ENCODE assay signal across 8 cellular contexts in genomic region chr15:74696398-74696729, GRCh38. TPM values are rescaled to one million over a fixed set of nuclear protein-coding genes. Genes with fewer than 3 reads are reported as not detected.
DNase-seq lines count a peak whose midpoint lies in the region; ATAC-seq and TF ChIP-seq lines count a peak whose summit lies in the region.

No MANE protein-coding gene starts in this region.

- POLR2A ChIA-PET in activated CD4-positive, alpha-beta T cell treated with anti-CD3 and anti-CD28 coated beads for 36 hours (lab: Charles Lee), result no interaction called here

- intact Hi-C loops in activated CD4-positive, alpha-beta T cell treated with anti-CD3 and anti-CD28 coated beads for 36 hours (cut with DNase I, micrococcal nuclease), result loop anchor here in 1 of 2 experiments (1.0 to 10.0 kb wide), 7 partner anchors 81 to 702 kb away; partner anchors contain the start of genes ARID3B, CLK3, COX5A and PML
- intact Hi-C loops in left lung (cut with DNase I), result no loop called here

- H3K4me1 ChIP-seq in left lung (peaks cover 11 to 29% of the 10 kb centered on the region in 2 donors), thymus (ENCODE audit: control insufficient read depth, insufficient read depth, low read length) (peaks cover 13% of the 10 kb centered on the region)

- H3K27me3 ChIP-seq in left lung (no peaks in the 10 kb centered on the region), thymus (ENCODE audit: control insufficient read depth, insufficient read depth) (no peaks in the 10 kb centered on the region)

- WGBS in thymus, result 5% methylated on average over 10 of the region's 10 CpGs

- no peaks in the 10 kb centered on the region for H3K27me3 Mint-ChIP-seq in activated CD4-positive, alpha-beta T cell treated with anti-CD3 and anti-CD28 coated beads for 36 hours
- H3K27me3 Mint-ChIP-seq in activated naive CD8-positive, alpha-beta T cell, result no peaks in the 10 kb centered on the region

- ATAC-seq in activated CD4-positive, alpha-beta T cell treated with anti-CD3 and anti-CD28 coated beads for 36 hours, result peak; percentile 28
- ATAC-seq in left lung, result no peak

- CTCF ChIA-PET in activated CD4-positive, alpha-beta T cell treated with anti-CD3 and anti-CD28 coated beads for 36 hours (lab: Charles Lee), result interaction anchor here (0.6 to 1.3 kb wide), 7 partner anchors 23 to 797 kb away, joined by 3 to 4 read pairs (median 3); no protein-coding TSS in a partner anchor

- H3K9me3 Mint-ChIP-seq in activated CD4-positive, alpha-beta T cell treated with anti-CD3 and anti-CD28 coated beads for 36 hours (ENCODE audit: low read depth), result no peaks in the 10 kb centered on the region
- no peaks in the 10 kb centered on the region for H3K9me3 Mint-ChIP-seq in activated naive CD8-positive, alpha-beta T cell (ENCODE audit: low read depth)

- peak overlapping the region; percentile 73 to 88 for H3K4me3 ChIP-seq in left lung
- peak overlapping the region; percentile 77 for H3K4me3 ChIP-seq in thymus (ENCODE audit: low read length)

- TF ChIP-seq CTCF in left lung (IDR thresholded peaks at IDR 0.05), result no peak

- no peaks in the 10 kb centered on the region for H3K9me3 ChIP-seq in left lung
- no peaks in the 10 kb centered on the region for H3K9me3 ChIP-seq in thymus (ENCODE audit: control insufficient read depth)

- H3K36me3 ChIP-seq in left lung (no peaks in the 10 kb centered on the region), thymus (ENCODE audit: control insufficient read depth, insufficient read depth) (no peaks in the 10 kb centered on the region)

- H3K27ac ChIP-seq in left lung, result peak overlapping the region; percentile 33 to 73
- H3K27ac ChIP-seq in thymus (ENCODE audit: low read depth), result peak overlapping the region; percentile 44

- peaks cover 27% of the 10 kb centered on the region for H3K4me1 Mint-ChIP-seq in activated CD4-positive, alpha-beta T cell treated with anti-CD3 and anti-CD28 coated beads for 36 hours
- H3K4me1 Mint-ChIP-seq in activated naive CD8-positive, alpha-beta T cell (ENCODE audit: low read depth), result peaks cover 40% of the 10 kb centered on the region

- peak overlapping the region; percentile 99 for H3K27ac Mint-ChIP-seq in activated CD4-positive, alpha-beta T cell treated with anti-CD3 and anti-CD28 coated beads for 36 hours
- peak overlapping the region; percentile 99 for H3K27ac Mint-ChIP-seq in activated naive CD8-positive, alpha-beta T cell

- H3K4me3 Mint-ChIP-seq in activated CD4-positive, alpha-beta T cell treated with anti-CD3 and anti-CD28 coated beads for 36 hours, result peak overlapping the region; percentile 98
- peak overlapping the region; percentile 100 for H3K4me3 Mint-ChIP-seq in activated naive CD8-positive, alpha-beta T cell

- peaks cover 2% of the 10 kb centered on the region for H3K36me3 Mint-ChIP-seq in activated CD4-positive, alpha-beta T cell treated with anti-CD3 and anti-CD28 coated beads for 36 hours (ENCODE audit: low read depth)
- no peaks in the 10 kb centered on the region for H3K36me3 Mint-ChIP-seq in activated naive CD8-positive, alpha-beta T cell

- no peak for DNase-seq in activated CD4-positive, alpha-beta T cell treated with anti-CD3 and anti-CD28 coated beads for 36 hours
- DNase-seq in activated CD4-positive, alpha-beta T cell treated with anti-CD3 and anti-CD28 coated beads for 4 hours, result no peak
- DNase-seq in left lung (no peak), ureter (ENCODE audit: low spot score) (no peak), H4 (ENCODE audit: low spot score) (no peak), superior temporal gyrus (ENCODE audit: extremely low spot score) (no peak)

RNA-seq across cellular contexts. Expression of gene EDC3, which starts 0.5 kb away (rescaled TPM):
- total RNA-seq in activated CD4-positive, alpha-beta T cell treated with anti-CD3 and anti-CD28 coated beads for 36 hours, result 10 to 100 TPM; 44.7 to 45.0 TPM
- total RNA-seq in left lung, result 10 to 100 TPM; 27.9 to 28.0 TPM
- polyA plus RNA-seq in thymus, result 14.6 TPM
- 40.4 TPM for total RNA-seq in ureter
- total RNA-seq in H4 (2014; rRNA removed; shearing (Covaris generic)), result 6.1 and 6.2 TPM in 2 replicates

RNA-seq across cellular contexts. Expression of gene CYP1A1, which starts 29.0 kb away (rescaled TPM):
- 1 to 10 TPM; 2.0 to 2.2 TPM for total RNA-seq in activated CD4-positive, alpha-beta T cell treated with anti-CD3 and anti-CD28 coated beads for 36 hours
- not detected for total RNA-seq in left lung
- 0.11 TPM for polyA plus RNA-seq in thymus
- not detected for total RNA-seq in ureter
- total RNA-seq in H4 (2014; rRNA removed; shearing (Covaris generic)), result 0.33 and 2.3 TPM in 2 replicates

RNA-seq across cellular contexts. Expression of gene CYP1A2, which starts 52.3 kb away (rescaled TPM):
- total RNA-seq in activated CD4-positive, alpha-beta T cell treated with anti-CD3 and anti-CD28 coated beads for 36 hours, result not detected
- total RNA-seq in left lung (under 1 TPM in 1 of 2 donors, not detected in 1; 0.15 TPM), ureter (not detected)
- polyA plus RNA-seq in thymus, result 0.05 TPM
- not detected in 2 replicates for total RNA-seq in H4 (2014; rRNA removed; shearing (Covaris generic))
